ENCODE assay signal across 1 cellular context in genomic region chr1:39672551-39672947, GRCh38.
TF ChIP-seq lines count a peak whose summit lies in the region.

No MANE protein-coding gene starts in this region.

TF ChIP-seq in K562, 482 proteins besides CTCF, POLR2A, EP300 and RAD21 (continued from another document):
- TF ChIP-seq ATF6 (CRISPR knock-in tag; IDR thresholded peaks at IDR 0.05), result no peak
- TF ChIP-seq PYGO2 (tag; IDR thresholded peaks at IDR 0.05), result no peak
- TF ChIP-seq RFX7 (CRISPR knock-in tag; IDR thresholded peaks at IDR 0.05), result no peak
- no peak for TF ChIP-seq NFYB (IDR thresholded peaks at IDR 0.05; ENCODE audit: extremely low read depth, insufficient read length)
- TF ChIP-seq NUFIP1 (IDR thresholded peaks at IDR 0.05; ENCODE audit: partially characterized antibody), result no peak
- TF ChIP-seq ZNF143 (CRISPR knock-in tag; IDR thresholded peaks at IDR 0.05), result no peak
- TF ChIP-seq MIER1 (IDR thresholded peaks at IDR 0.05; ENCODE audit: low read depth), result no peak
